In genomic region chr3:188575501-188575900, GRCh38 we compare ENCODE assay signal across 23 cellular contexts.
A peak's percentile ranks its signal among the peaks of the same experiment; 100 is the strongest.
DNase-seq lines count a peak whose midpoint lies in the region; ATAC-seq, FAIRE-seq and TF ChIP-seq lines count a peak whose summit lies in the region.
"Had no signal": no experiment of that assay in that cellular context is flagged by ENCODE, and none has a peak within 500 bp of the region (broad histone marks: within the 10 kb centered on the region; RNA-seq: fewer than 3 reads in every experiment).

No MANE protein-coding gene starts in this region.

- no peaks in the 10 kb centered on the region for H3K9me3 ChIP-seq in astrocyte (ENCODE audit: insufficient read depth, low read depth, low read length)
- H3K9me3 ChIP-seq in right cardiac atrium (ENCODE audit: control insufficient read depth, low read length), result no peaks in the 10 kb centered on the region
- H3K9me3 ChIP-seq: SJCRH30 had no signal

- H3K36me3 Mint-ChIP-seq in astrocyte (ENCODE audit: low read depth, unreplicated experiment) (peaks cover 3% of the 10 kb centered on the region), osteocyte (ENCODE audit: unreplicated experiment) (peaks cover 6% of the 10 kb centered on the region)
- H3K36me3 Mint-ChIP-seq in activated CD8-positive, alpha-beta memory T cell treated with anti-CD3 and anti-CD28 coated beads, Interleukin-2, amount 10 ng/mL, durations not matched to agents 7 days and 5 days, result no peaks in the 10 kb centered on the region

- peaks cover 15% of the 10 kb centered on the region for H3K4me1 ChIP-seq in astrocyte (ENCODE audit: insufficient read depth, low read length)
- peaks cover 4% of the 10 kb centered on the region for H3K4me1 ChIP-seq in right cardiac atrium (ENCODE audit: control insufficient read depth, insufficient read depth, low read length)
- H3K4me1 ChIP-seq: SJCRH30 had no signal

- no peak overlapping the region for H2AFZ ChIP-seq in astrocyte (ENCODE audit: low read depth, low read length)
- H2AFZ ChIP-seq: GM23248, PC-9 had no signal

- FAIRE-seq in astrocyte (lab: Jason Lieb, UNC), result peak; percentile 23
- FAIRE-seq: D721Med, HTR-8/SVneo, K562 had no signal

- no peak overlapping the region for H3K27ac Mint-ChIP-seq in astrocyte (ENCODE audit: unreplicated experiment)
- peak overlapping the region; percentile 81 for H3K27ac Mint-ChIP-seq in osteocyte (ENCODE audit: unreplicated experiment)
- no peak overlapping the region for H3K27ac Mint-ChIP-seq in activated CD8-positive, alpha-beta memory T cell treated with anti-CD3 and anti-CD28 coated beads, Interleukin-2, amount 10 ng/mL, durations not matched to agents 7 days and 5 days
- H3K27ac Mint-ChIP-seq: CD4-positive, alpha-beta T cell had no signal

- no peak overlapping the region for H3K4me3 Mint-ChIP-seq in astrocyte (ENCODE audit: unreplicated experiment)
- no peak overlapping the region for H3K4me3 Mint-ChIP-seq in osteocyte (ENCODE audit: unreplicated experiment)
- H3K4me3 Mint-ChIP-seq in activated CD8-positive, alpha-beta memory T cell treated with anti-CD3 and anti-CD28 coated beads, Interleukin-2, amount 10 ng/mL, durations not matched to agents 7 days and 5 days, result no peak overlapping the region
- H3K4me3 Mint-ChIP-seq: CD4-positive, alpha-beta T cell had no signal

- no peak overlapping the region for H3K9ac ChIP-seq in astrocyte (ENCODE audit: low read length)
- H3K9ac ChIP-seq: BLaER1 treated with 17β-estradiol and CSF1 and Interleukin-3, amounts not matched to agents 10 nM and 100 nM; GM23248 had no signal

- H3K27ac ChIP-seq in astrocyte (ENCODE audit: low read depth, low read length), result no peak overlapping the region
- no peak overlapping the region for H3K27ac ChIP-seq in right cardiac atrium (ENCODE audit: low read length)
- H3K27ac ChIP-seq: GM23248, PC-9, SJCRH30 had no signal

- peaks cover 25% of the 10 kb centered on the region for H3K4me1 Mint-ChIP-seq in astrocyte (ENCODE audit: low read depth, unreplicated experiment)
- peaks cover 55% of the 10 kb centered on the region for H3K4me1 Mint-ChIP-seq in osteocyte (ENCODE audit: unreplicated experiment)
- H3K4me1 Mint-ChIP-seq in activated CD8-positive, alpha-beta memory T cell treated with anti-CD3 and anti-CD28 coated beads, Interleukin-2, amount 10 ng/mL, durations not matched to agents 7 days and 5 days, result peaks cover 2% of the 10 kb centered on the region

- WGBS in right cardiac atrium, result 91% methylated on average over 6 of the region's 6 CpGs

- CTCF ChIA-PET in activated CD8-positive, alpha-beta memory T cell treated with anti-CD3 and anti-CD28 coated beads, Interleukin-2, amount 10 ng/mL, durations not matched to agents 7 days and 5 days (lab: Charles Lee), result interaction anchor here (0.6 to 1.2 kb wide), 2 partner anchors 12 to 837 kb away, joined by 3 to 4 read pairs; no protein-coding TSS in a partner anchor

- no peaks in the 10 kb centered on the region for H3K27me3 Mint-ChIP-seq in astrocyte (ENCODE audit: low read depth, unreplicated experiment)
- no peaks in the 10 kb centered on the region for H3K27me3 Mint-ChIP-seq in osteocyte (ENCODE audit: unreplicated experiment)
- no peaks in the 10 kb centered on the region for H3K27me3 Mint-ChIP-seq in activated CD8-positive, alpha-beta memory T cell treated with anti-CD3 and anti-CD28 coated beads, Interleukin-2, amount 10 ng/mL, durations not matched to agents 7 days and 5 days
- H3K27me3 Mint-ChIP-seq: CD4-positive, alpha-beta T cell had no signal

- DNase-seq in NCI-H82 (lab: John Stamatoyannopoulos, UW) (peak; percentile 5), NCI-H82 treated with DMSO at 0.1 percent for 48 hours (lab: John Stamatoyannopoulos, UW; ENCODE audit: unreplicated experiment) (no peak), astrocyte (ENCODE audit: low read depth) (no peak), osteocyte (ENCODE audit: extremely low spot score, unreplicated experiment) (no peak), right cardiac atrium (no peak)
- no peak for DNase-seq in activated CD8-positive, alpha-beta memory T cell treated with anti-CD3 and anti-CD28 coated beads, Interleukin-2, amount 10 ng/mL, durations not matched to agents 7 days and 5 days
- DNase-seq: CD4-positive, alpha-beta T cell; GM23248; H7; Kasumi-1; NCI-H1092 treated with DMSO at 0.1 percent for 48 hours; NCI-H1436; NCI-H187 treated with DMSO at 0.1 percent for 48 hours; NCI-H2107; NCI-H446 treated with DMSO at 0.1 percent for 48 hours; NCI-H526 treated with DMSO at 0.1 percent for 48 hours; PC-9; SJCRH30 had no signal

- H3K4me2 ChIP-seq in astrocyte (ENCODE audit: low read length), result no peak overlapping the region
- H3K4me2 ChIP-seq: PC-9 had no signal

- H3K9me3 Mint-ChIP-seq in astrocyte (ENCODE audit: unreplicated experiment), result no peaks in the 10 kb centered on the region
- H3K9me3 Mint-ChIP-seq in osteocyte (ENCODE audit: unreplicated experiment), result no peaks in the 10 kb centered on the region
- H3K9me3 Mint-ChIP-seq in activated CD8-positive, alpha-beta memory T cell treated with anti-CD3 and anti-CD28 coated beads, Interleukin-2, amount 10 ng/mL, durations not matched to agents 7 days and 5 days (ENCODE audit: low read depth), result no peaks in the 10 kb centered on the region
- H3K9me3 Mint-ChIP-seq: CD4-positive, alpha-beta T cell had no signal

- no peak for TF ChIP-seq CTCF in astrocyte (IDR thresholded peaks at IDR 0.05; ENCODE audit: insufficient read depth, low read depth, low read length)
- no peak for TF ChIP-seq CTCF in osteocyte (IDR thresholded peaks at IDR 0.05)

- H3K79me2 ChIP-seq in astrocyte (ENCODE audit: insufficient read depth, low read length), result peaks cover 44% of the 10 kb centered on the region

- no peak for ATAC-seq in activated CD8-positive, alpha-beta memory T cell treated with anti-CD3 and anti-CD28 coated beads, Interleukin-2, amount 10 ng/mL, durations not matched to agents 7 days and 5 days
- no peak for ATAC-seq in HG03045 (IDR thresholded peaks at IDR 0.05; ENCODE audit: unreplicated experiment)
- no peak for ATAC-seq in right cardiac atrium
- ATAC-seq: K562 had no signal

- H3K4me3 ChIP-seq in astrocyte (ENCODE audit: insufficient read depth, low read depth, low read length), result no peak overlapping the region
- H3K4me3 ChIP-seq in right cardiac atrium (ENCODE audit: low read length), result no peak overlapping the region
- H3K4me3 ChIP-seq: BLaER1 treated with 17β-estradiol and CSF1 and Interleukin-3, amounts not matched to agents 10 nM and 100 nM; GM23248; K562; PC-9; SJCRH30 had no signal

- no peaks in the 10 kb centered on the region for H3K27me3 ChIP-seq in astrocyte (ENCODE audit: insufficient read depth, low read length)
- H3K27me3 ChIP-seq in right cardiac atrium (ENCODE audit: control insufficient read depth, insufficient read depth), result no peaks in the 10 kb centered on the region
- H3K27me3 ChIP-seq: BLaER1 treated with 17β-estradiol and CSF1 and Interleukin-3, amounts not matched to agents 10 nM and 100 nM; SJCRH30 had no signal

- H4K20me1 ChIP-seq in astrocyte (ENCODE audit: insufficient read depth, low read length), result peaks cover 15% of the 10 kb centered on the region
- H4K20me1 ChIP-seq: BLaER1 treated with 17β-estradiol and CSF1 and Interleukin-3, amounts not matched to agents 10 nM and 100 nM had no signal

- H3K36me3 ChIP-seq in astrocyte (ENCODE audit: insufficient read depth, low read length), result peaks cover 7% of the 10 kb centered on the region
- H3K36me3 ChIP-seq: SJCRH30 had no signal

- intact Hi-C loops in right cardiac atrium (cut with DNase I), result no loop called here
